1 cellular context compared by ENCODE assay signal in the genomic region with DNA sequence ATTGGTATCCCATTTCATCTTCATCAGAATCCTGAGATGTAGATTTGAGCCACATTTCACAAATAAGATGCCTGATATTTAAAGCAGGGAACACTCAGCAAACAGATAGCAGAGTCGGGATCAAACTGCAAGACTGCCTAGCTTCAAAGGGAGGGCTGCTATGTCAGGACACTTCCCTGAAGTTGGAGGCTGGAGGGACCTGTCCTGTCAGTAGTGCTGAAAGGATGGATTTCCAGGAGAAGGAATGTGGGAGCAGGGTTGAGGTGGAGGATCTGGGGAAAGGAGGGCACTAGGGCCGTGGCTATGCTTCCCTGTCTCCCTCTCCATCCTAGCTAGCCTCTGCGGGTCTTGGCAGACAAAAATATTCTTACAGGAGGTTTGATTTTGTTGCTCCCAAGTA.
TF ChIP-seq lines count a peak whose summit lies in the region.

No MANE protein-coding gene starts in this region.

TF ChIP-seq in HCT116, 20 proteins besides CTCF, POLR2A, EP300 and RAD21 (continued from another document):
- TF ChIP-seq, protein P1, sequence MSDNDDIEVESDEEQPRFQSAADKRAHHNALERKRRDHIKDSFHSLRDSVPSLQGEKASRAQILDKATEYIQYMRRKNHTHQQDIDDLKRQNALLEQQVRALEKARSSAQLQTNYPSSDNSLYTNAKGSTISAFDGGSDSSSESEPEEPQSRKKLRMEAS (IDR thresholded peaks at IDR 0.05): no peak
- no peak for TF ChIP-seq SIN3A (IDR thresholded peaks at IDR 0.05; ENCODE audit: low read depth)
- no peak for TF ChIP-seq FOSL1 (IDR thresholded peaks at IDR 0.05; ENCODE audit: low read depth)
- TF ChIP-seq TCF7L2 (IDR thresholded peaks at IDR 0.05; ENCODE audit: borderline replicate concordance, extremely low read depth, insufficient read depth, insufficient read length): no peak
- TF ChIP-seq, protein P2, sequence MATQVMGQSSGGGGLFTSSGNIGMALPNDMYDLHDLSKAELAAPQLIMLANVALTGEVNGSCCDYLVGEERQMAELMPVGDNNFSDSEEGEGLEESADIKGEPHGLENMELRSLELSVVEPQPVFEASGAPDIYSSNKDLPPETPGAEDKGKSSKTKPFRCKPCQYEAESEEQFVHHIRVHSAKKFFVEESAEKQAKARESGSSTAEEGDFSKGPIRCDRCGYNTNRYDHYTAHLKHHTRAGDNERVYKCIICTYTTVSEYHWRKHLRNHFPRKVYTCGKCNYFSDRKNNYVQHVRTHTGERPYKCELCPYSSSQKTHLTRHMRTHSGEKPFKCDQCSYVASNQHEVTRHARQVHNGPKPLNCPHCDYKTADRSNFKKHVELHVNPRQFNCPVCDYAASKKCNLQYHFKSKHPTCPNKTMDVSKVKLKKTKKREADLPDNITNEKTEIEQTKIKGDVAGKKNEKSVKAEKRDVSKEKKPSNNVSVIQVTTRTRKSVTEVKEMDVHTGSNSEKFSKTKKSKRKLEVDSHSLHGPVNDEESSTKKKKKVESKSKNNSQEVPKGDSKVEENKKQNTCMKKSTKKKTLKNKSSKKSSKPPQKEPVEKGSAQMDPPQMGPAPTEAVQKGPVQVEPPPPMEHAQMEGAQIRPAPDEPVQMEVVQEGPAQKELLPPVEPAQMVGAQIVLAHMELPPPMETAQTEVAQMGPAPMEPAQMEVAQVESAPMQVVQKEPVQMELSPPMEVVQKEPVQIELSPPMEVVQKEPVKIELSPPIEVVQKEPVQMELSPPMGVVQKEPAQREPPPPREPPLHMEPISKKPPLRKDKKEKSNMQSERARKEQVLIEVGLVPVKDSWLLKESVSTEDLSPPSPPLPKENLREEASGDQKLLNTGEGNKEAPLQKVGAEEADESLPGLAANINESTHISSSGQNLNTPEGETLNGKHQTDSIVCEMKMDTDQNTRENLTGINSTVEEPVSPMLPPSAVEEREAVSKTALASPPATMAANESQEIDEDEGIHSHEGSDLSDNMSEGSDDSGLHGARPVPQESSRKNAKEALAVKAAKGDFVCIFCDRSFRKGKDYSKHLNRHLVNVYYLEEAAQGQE (IDR thresholded peaks at IDR 0.05; ENCODE audit: low read depth): no peak
- TF ChIP-seq SP1 (IDR thresholded peaks at IDR 0.05; ENCODE audit: low read depth): no peak
